8 cellular contexts compared by ENCODE assay signal in the genomic region with DNA sequence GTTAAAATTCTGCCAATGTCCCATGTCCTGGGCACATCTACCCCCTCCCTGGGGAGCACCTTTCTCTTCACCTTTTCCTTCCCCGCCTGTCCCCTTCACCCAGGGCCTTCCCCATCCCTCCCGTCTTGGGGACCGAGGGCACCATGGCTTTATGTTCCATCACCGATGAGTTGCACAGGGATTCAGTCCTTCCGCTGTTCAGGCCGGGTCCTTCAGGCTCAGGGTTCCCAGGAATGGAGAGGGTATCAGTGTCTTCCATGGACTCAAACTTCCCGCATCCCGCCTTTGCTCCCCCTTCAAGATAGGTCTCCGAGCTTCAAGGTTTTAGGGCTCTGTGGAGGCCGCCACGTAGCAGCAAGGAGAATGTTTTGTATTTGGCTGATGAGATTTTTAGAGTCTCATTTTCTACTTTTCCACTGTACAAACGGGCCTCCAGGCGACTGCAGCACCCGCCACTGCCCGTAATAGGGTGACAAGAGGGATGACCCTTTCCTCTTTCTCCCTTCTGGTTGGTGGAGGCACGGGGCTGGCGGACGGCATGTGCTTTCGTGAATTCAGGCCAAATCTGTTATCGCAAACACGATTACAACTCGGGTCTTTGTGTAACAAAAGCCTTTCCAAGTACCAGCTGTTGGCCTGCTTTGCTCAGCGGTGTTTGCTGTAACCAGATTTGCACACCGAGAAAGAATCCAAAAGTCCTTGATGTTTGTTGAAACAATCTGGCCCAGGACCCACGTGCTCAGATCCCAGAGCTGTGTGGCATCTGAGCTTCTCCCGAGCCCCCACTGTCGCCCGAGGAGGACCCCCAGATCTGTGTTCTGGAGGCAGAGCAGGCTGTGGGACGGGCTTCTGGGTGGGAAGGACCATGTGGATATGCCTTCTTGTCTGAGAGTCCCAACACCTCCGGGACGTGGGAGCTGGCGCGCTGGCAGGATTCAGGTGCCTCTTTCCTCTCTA.
A peak's percentile ranks its signal among the peaks of the same experiment; 100 is the strongest.
DNase-seq lines count a peak whose midpoint lies in the region; ATAC-seq, FAIRE-seq and TF ChIP-seq lines count a peak whose summit lies in the region.

No MANE protein-coding gene starts in this region.

- H3K14ac ChIP-seq in trophoblast cell (ENCODE audit: low read length): no peak overlapping the region

- DNase-seq in DMS 273 (lab: John Stamatoyannopoulos, UW; ENCODE audit: unreplicated experiment): peak; percentile 97
- no peak for DNase-seq in Peyer's patch
- DNase-seq in fibroblast of lung (ENCODE audit: low read depth in 2 of 2): peak; percentile 66 to 93
- DNase-seq in trophoblast cell: no peak
- DNase-seq in Karpas-422: no peak
- DNase-seq in GM19239 (ENCODE audit: insufficient read length, low spot score): no peak
- no peak for DNase-seq in DMS53 treated with DMSO at 0.1 percent for 48 hours (lab: John Stamatoyannopoulos, UW; ENCODE audit: unreplicated experiment)

- no peak for TF ChIP-seq POLR2A in Peyer's patch (IDR thresholded peaks at IDR 0.05)

- peaks cover 26% of the 10 kb centered on the region for H3K79me1 ChIP-seq in trophoblast cell (ENCODE audit: low read length)

- H4K12ac ChIP-seq in trophoblast cell (ENCODE audit: low read depth, low read length): no peak overlapping the region

- H3K9me3 ChIP-seq in Peyer's patch (no peaks in the 10 kb centered on the region), fibroblast of lung (ENCODE audit: control insufficient read depth, insufficient read depth, low read depth, low read length) (no peaks in the 10 kb centered on the region), trophoblast cell (ENCODE audit: insufficient read depth, low read depth, low read length) (no peaks in the 10 kb centered on the region), Karpas-422 (ENCODE audit: low read length) (no peaks in the 10 kb centered on the region)

- no peak overlapping the region for H2AK5ac ChIP-seq in trophoblast cell (ENCODE audit: low read length)

- FAIRE-seq in GM19239 (lab: Jason Lieb, UNC): no peak

- no peaks in the 10 kb centered on the region for H3K27me3 ChIP-seq in Peyer's patch
- H3K27me3 ChIP-seq in fibroblast of lung (ENCODE audit: control insufficient read depth, insufficient read depth, low read length): no peaks in the 10 kb centered on the region
- H3K27me3 ChIP-seq in trophoblast cell (ENCODE audit: insufficient read depth, low read length): no peaks in the 10 kb centered on the region
- H3K27me3 ChIP-seq in Karpas-422 (ENCODE audit: low read length): no peaks in the 10 kb centered on the region

- no peak overlapping the region for H2BK12ac ChIP-seq in trophoblast cell (ENCODE audit: low read length)

- H3K18ac ChIP-seq in trophoblast cell (ENCODE audit: low read length): peak overlapping the region; percentile 12

- H3K79me2 ChIP-seq in fibroblast of lung (ENCODE audit: control insufficient read depth, insufficient read depth, low read length): peaks cover 94% of the 10 kb centered on the region
- peaks cover 20% of the 10 kb centered on the region for H3K79me2 ChIP-seq in trophoblast cell (ENCODE audit: control insufficient read depth, insufficient read depth, low read length, poor library complexity)
- no peaks in the 10 kb centered on the region for H3K79me2 ChIP-seq in Karpas-422 (ENCODE audit: low read length)

- no peak overlapping the region for H4K91ac ChIP-seq in trophoblast cell (ENCODE audit: low read depth, low read length)

- no peak overlapping the region for H2AFZ ChIP-seq in fibroblast of lung (ENCODE audit: low read length)
- H2AFZ ChIP-seq in trophoblast cell (ENCODE audit: insufficient read depth, low read length, poor library complexity): no peak overlapping the region
- H2AFZ ChIP-seq in Karpas-422 (ENCODE audit: low read length): no peak overlapping the region

- H3K9ac ChIP-seq in fibroblast of lung (ENCODE audit: insufficient read depth, low read length) (no peak overlapping the region), trophoblast cell (ENCODE audit: low read length) (no peak overlapping the region), Karpas-422 (ENCODE audit: low read length) (no peak overlapping the region)

- no peak overlapping the region for H2BK5ac ChIP-seq in trophoblast cell (ENCODE audit: low read depth, low read length, poor library complexity)

- no peaks in the 10 kb centered on the region for H3K9me2 ChIP-seq in Karpas-422 (replicated peaks; ENCODE audit: insufficient read depth, low read length)

- H2BK120ac ChIP-seq in trophoblast cell (ENCODE audit: insufficient read depth, low read length, poor library complexity): no peak overlapping the region

- H3K4me1 ChIP-seq in Peyer's patch: peaks cover 1 to 84% (median 37%) of the 10 kb centered on the region in 4 donors
- peaks cover 52% of the 10 kb centered on the region for H3K4me1 ChIP-seq in fibroblast of lung (ENCODE audit: control insufficient read depth, extremely low read depth, insufficient read depth, low read length)
- H3K4me1 ChIP-seq in trophoblast cell (ENCODE audit: control insufficient read depth in 1 of 2, insufficient read depth in 2 of 2, low read length in 2 of 2): peaks cover 42 to 44% of the 10 kb centered on the region in 2 experiments
- H3K4me1 ChIP-seq in Karpas-422 (ENCODE audit: low read length): peaks cover 31% of the 10 kb centered on the region

- H3K23ac ChIP-seq in trophoblast cell (ENCODE audit: low read length): no peak overlapping the region

- H3K36me3 ChIP-seq in Peyer's patch (no peaks in the 10 kb centered on the region), fibroblast of lung (ENCODE audit: control insufficient read depth, insufficient read depth, low read length) (peaks cover 2% of the 10 kb centered on the region), trophoblast cell (ENCODE audit: control insufficient read depth in 1 of 2, insufficient read depth in 2 of 2, low read length in 2 of 2) (peaks cover 0 to 2% of the 10 kb centered on the region in 2 experiments), Karpas-422 (ENCODE audit: insufficient read depth, low read length) (no peaks in the 10 kb centered on the region)

- H4K8ac ChIP-seq in trophoblast cell (ENCODE audit: low read depth, low read length): no peak overlapping the region

- peak overlapping the region; percentile 30 for H3K4ac ChIP-seq in trophoblast cell (ENCODE audit: low read depth, low read length)

- ATAC-seq in GM21825 (IDR thresholded peaks at IDR 0.05; ENCODE audit: unreplicated experiment): no peak

- TF ChIP-seq CTCF in Peyer's patch (IDR thresholded peaks at IDR 0.05) (no peak), fibroblast of lung (conservative IDR thresholded peaks at IDR 0.05 in 1 of 2, IDR thresholded peaks at IDR 0.05 in 1 of 2; ENCODE audit: low read depth in 1 of 2, low read length in 2 of 2) (no peak)

- H4K20me1 ChIP-seq in fibroblast of lung (ENCODE audit: control insufficient read depth, extremely low read depth, insufficient read depth, low read length): no peaks in the 10 kb centered on the region
- peaks cover 4% of the 10 kb centered on the region; the same call in 1 of the 2 replicates for H4K20me1 ChIP-seq in Karpas-422 (ENCODE audit: insufficient read depth, low read depth, low read length)

- H3K4me2 ChIP-seq in fibroblast of lung (ENCODE audit: extremely low read depth, insufficient read depth, low read length) (peak overlapping the region; percentile 94), trophoblast cell (ENCODE audit: low read length) (no peak overlapping the region), Karpas-422 (ENCODE audit: low read depth, low read length, poor library complexity, severe bottlenecking) (no peak overlapping the region)

- no CpG with 5 or more reads among the region's 33 CpGs for WGBS in trophoblast cell (ENCODE audit: extremely low coverage, insufficient coverage, insufficient read length)

- H3K27ac ChIP-seq in Peyer's patch (peak overlapping the region; percentile 51 to 93 (median 90)), fibroblast of lung (ENCODE audit: insufficient read depth, low read length) (peak overlapping the region; percentile 91), trophoblast cell (ENCODE audit: low read depth, low read length) (no peak overlapping the region), Karpas-422 (ENCODE audit: low read length) (no peak overlapping the region)

- H3K4me3 ChIP-seq in Peyer's patch (peak overlapping the region in 2 of 4 donors; percentile 34 to 70), fibroblast of lung (replicated peaks in 1 of 4; ENCODE audit: control extremely low read depth in 1 of 4, insufficient read depth in 1 of 4, low read depth in 3 of 4, low read length in 4 of 4) (peak overlapping the region; percentile 46 to 94 (median 80)), trophoblast cell (ENCODE audit: low read depth, low read length) (no peak overlapping the region), Karpas-422 (ENCODE audit: low read length) (no peak overlapping the region)

Comparison
In these comparisons a context has a peak if more than half of its experiments do, and no peak if none do; other contexts are left out.
1. DNase-seq: peak in DMS 273 (single experiment) and fibroblast of lung (2 of 2); none in Peyer's patch (0 of 3), trophoblast cell (0 of 2), Karpas-422 (single experiment), GM19239 (single experiment) and DMS53 treated with DMSO at 0.1 percent for 48 hours (single experiment).
2. H3K27ac ChIP-seq: peak in Peyer's patch (4 of 4) and fibroblast of lung (single experiment); none in trophoblast cell (single experiment) and Karpas-422 (single experiment).
3. H3K4me3 ChIP-seq: peak in fibroblast of lung (4 of 4); none in trophoblast cell (single experiment) and Karpas-422 (single experiment).